In genomic region chr16:5951486-5951885, GRCh38 we compare ENCODE assay signal across 19 cellular contexts.
A peak's percentile ranks its signal among the peaks of the same experiment; 100 is the strongest.
DNase-seq lines count a peak whose midpoint lies in the region; ATAC-seq and TF ChIP-seq lines count a peak whose summit lies in the region.
"Had no signal": no experiment of that assay in that cellular context is flagged by ENCODE, and none has a peak within 500 bp of the region (broad histone marks: within the 10 kb centered on the region; RNA-seq: fewer than 3 reads in every experiment).

No MANE protein-coding gene starts in this region.

- H3K4me2 ChIP-seq in hepatocyte, result no peak overlapping the region
- H3K4me2 ChIP-seq: BLaER1 had no signal

- no peaks in the 10 kb centered on the region for H3K79me2 ChIP-seq in hepatocyte

- TF ChIP-seq CTCF in epithelial cell of esophagus (IDR thresholded peaks at IDR 0.05; ENCODE audit: insufficient read depth, low read depth, low read length, missing control alignments) (no peak), lower lobe of right lung (IDR thresholded peaks at IDR 0.05) (no peak), hepatocyte (IDR thresholded peaks at IDR 0.05; ENCODE audit: poor library complexity) (no peak)

- H3K4me3 ChIP-seq in epithelial cell of esophagus (ENCODE audit: low read length) (no peak overlapping the region), lower lobe of right lung (no peak overlapping the region), hepatocyte (no peak overlapping the region)
- H3K4me3 ChIP-seq: BLaER1, GM12878, GM23248 had no signal

- no peaks in the 10 kb centered on the region for H3K27me3 ChIP-seq in lower lobe of right lung (ENCODE audit: low read depth)
- H3K27me3 ChIP-seq in hepatocyte, result no peaks in the 10 kb centered on the region
- H3K27me3 ChIP-seq: BLaER1 had no signal

- no peaks in the 10 kb centered on the region for H3K9me2 ChIP-seq in hepatocyte (replicated peaks; ENCODE audit: insufficient read depth)

- H3K4me1 ChIP-seq in lower lobe of right lung (no peaks in the 10 kb centered on the region), hepatocyte (ENCODE audit: insufficient read depth) (no peaks in the 10 kb centered on the region)
- H3K4me1 ChIP-seq: BLaER1, Caco-2 had no signal

- no peak overlapping the region for H3K27ac ChIP-seq in lower lobe of right lung
- H3K27ac ChIP-seq in hepatocyte, result no peak overlapping the region
- H3K27ac ChIP-seq: BLaER1, C4-2B, GM23248 had no signal

- no peak overlapping the region for H2AFZ ChIP-seq in hepatocyte
- H2AFZ ChIP-seq: GM23248 had no signal

- WGBS in hepatocyte (ENCODE audit: low lambda C conversion rate, missing lambda C conversion rate), result 87% methylated on average over 5 of the region's 5 CpGs

- intact Hi-C loops in lower lobe of right lung (cut with DNase I), result no loop called here

- ATAC-seq in lower lobe of right lung, result no peak
- ATAC-seq: CD8-positive, alpha-beta T cell; GM12878 had no signal

- DNase-seq in HT1080 (ENCODE audit: low read depth), result peak; percentile 63
- peak; percentile 25 for DNase-seq in NCI-H226
- peak; percentile 10 for DNase-seq in epithelial cell of esophagus (ENCODE audit: low read depth)
- no peak for DNase-seq in lower lobe of right lung
- no peak for DNase-seq in hepatocyte (ENCODE audit: low spot score)
- DNase-seq in mesenteric fat pad (ENCODE audit: low spot score), result no peak
- DNase-seq: Caco-2; CD4-positive, CD25-positive, alpha-beta regulatory T cell; CD8-positive, alpha-beta T cell; DMS 273 treated with DMSO at 0.1 percent for 48 hours; DMS79; EL; GDM1; GM23248; H7; HCEC 1CT had no signal

- no peaks in the 10 kb centered on the region for H4K20me1 ChIP-seq in hepatocyte (ENCODE audit: insufficient read depth, poor library complexity, severe bottlenecking)
- H4K20me1 ChIP-seq: BLaER1 had no signal

- H3K9me3 ChIP-seq in lower lobe of right lung (no peaks in the 10 kb centered on the region), hepatocyte (ENCODE audit: low read depth) (no peaks in the 10 kb centered on the region)
- H3K9me3 ChIP-seq: BLaER1, Caco-2 had no signal

- H3K36me3 ChIP-seq in lower lobe of right lung (no peaks in the 10 kb centered on the region), hepatocyte (replicated peaks; ENCODE audit: insufficient read depth, low read depth) (no peaks in the 10 kb centered on the region)
- H3K36me3 ChIP-seq: BLaER1 had no signal

Comparison
In these comparisons a context has a peak if more than half of its experiments do, and no peak if none do; other contexts are left out.
1. DNase-seq: peak in HT1080 (single experiment), NCI-H226 (single experiment) and epithelial cell of esophagus (single experiment); none in lower lobe of right lung (single experiment), hepatocyte (single experiment) and mesenteric fat pad (single experiment).